In genomic region chr1:119718409-119718808, GRCh38 we compare ENCODE assay signal across 17 cellular contexts. TPM values are rescaled to one million over a fixed set of nuclear protein-coding genes. Genes with fewer than 3 reads are reported as not detected.
DNase-seq lines count a peak whose midpoint lies in the region; ATAC-seq, FAIRE-seq and TF ChIP-seq lines count a peak whose summit lies in the region.
"Had no signal": no experiment of that assay in that cellular context is flagged by ENCODE, and none has a peak within 500 bp of the region (broad histone marks: within the 10 kb centered on the region; RNA-seq: fewer than 3 reads in every experiment).

No MANE protein-coding gene starts in this region.

- H3K4me1 ChIP-seq in DND-41 (ENCODE audit: insufficient read depth, low read length) (peaks cover 42% of the 10 kb centered on the region), PC-9 (replicated peaks; ENCODE audit: insufficient read depth) (peaks cover 35% of the 10 kb centered on the region), pancreas (peaks cover 31 to 70% (median 68%) of the 10 kb centered on the region in 3 donors)

- H3K9me3 Mint-ChIP-seq in HFFc6, result no peaks in the 10 kb centered on the region
- H3K9me3 Mint-ChIP-seq: H9, IgD-negative memory B cell had no signal

- H3F3A ChIP-seq in PC-9 (ENCODE audit: insufficient read depth, low read depth), result 0 out of 2 replicates have a peak, but pooled peaks cover under 1% of the 10 kb centered on the region

- POLR2A ChIA-PET in PC-9 (lab: Charles Lee; ENCODE audit: unreplicated experiment), result no interaction called here

- no peak overlapping the region; the same call in 1 of the 2 replicates for H3K27ac ChIP-seq in DND-41 (ENCODE audit: low read length)
- no peak overlapping the region for H3K27ac ChIP-seq in PC-9
- H3K27ac ChIP-seq in pancreas, result peak overlapping the region in 3 of 4 donors; percentile 13 to 75 (median 58)
- H3K27ac ChIP-seq: A549 had no signal

- no peak overlapping the region for H3K4me3 Mint-ChIP-seq in HFFc6
- H3K4me3 Mint-ChIP-seq: CD4-positive, CD25-positive, alpha-beta regulatory T cell; IgD-negative memory B cell had no signal

- DNase-seq in DND-41 (no peak), PC-9 (no peak), pancreas (no peak), GDM1 (lab: John Stamatoyannopoulos, UW) (no peak), HFFc6 (no peak)
- no peak for DNase-seq in activated CD8-positive, alpha-beta memory T cell treated with anti-CD3 and anti-CD28 coated beads, Interleukin-2, amount 50 U/mL, for 48 hours
- DNase-seq: BE2C; Calu3; CD4-positive, CD25-positive, alpha-beta regulatory T cell; DMS 273 treated with DMSO at 0.1 percent for 48 hours; GOT3; H9 had no signal

- CTCF ChIA-PET in PC-9 (lab: Charles Lee), result no interaction called here

- no peaks in the 10 kb centered on the region for H3K9me2 ChIP-seq in PC-9 (ENCODE audit: insufficient read depth)

- FAIRE-seq in pancreas (lab: Jason Lieb, UNC), result no peak
- FAIRE-seq: A549, GM12892 had no signal

- no peaks in the 10 kb centered on the region; the same call in 1 of the 2 replicates for H3K27me3 Mint-ChIP-seq in HFFc6 (ENCODE audit: insufficient read depth)

- no peak overlapping the region for H3K27ac Mint-ChIP-seq in HFFc6
- H3K27ac Mint-ChIP-seq: CD4-positive, CD25-positive, alpha-beta regulatory T cell; IgD-negative memory B cell had no signal

- H3K9me3 ChIP-seq in DND-41 (ENCODE audit: insufficient read depth, low read length, severe bottlenecking) (no peaks in the 10 kb centered on the region), PC-9 (ENCODE audit: insufficient read depth, low read depth) (no peaks in the 10 kb centered on the region), pancreas (no peaks in the 10 kb centered on the region)
- H3K9me3 ChIP-seq: A549, BE2C had no signal

- no peak overlapping the region for H2AFZ ChIP-seq in DND-41 (ENCODE audit: low read depth, low read length)
- H2AFZ ChIP-seq in PC-9, result no peak overlapping the region

- H4K20me1 ChIP-seq in DND-41 (ENCODE audit: insufficient read depth, low read length), result peaks cover 89% of the 10 kb centered on the region
- peaks cover 91% of the 10 kb centered on the region for H4K20me1 ChIP-seq in PC-9 (ENCODE audit: insufficient read depth)

- H3K79me2 ChIP-seq in DND-41 (ENCODE audit: insufficient read depth, low read length) (peaks cover 95% of the 10 kb centered on the region), PC-9 (ENCODE audit: low read depth) (peaks cover 90% of the 10 kb centered on the region)

- TF ChIP-seq CTCF in DND-41 (IDR thresholded peaks at IDR 0.05; ENCODE audit: borderline replicate concordance, extremely low read depth, low read length, poor library complexity, severe bottlenecking), result no peak
- TF ChIP-seq CTCF in PC-9 (conservative IDR thresholded peaks at IDR 0.05), result no peak
- TF ChIP-seq CTCF in pancreas (IDR thresholded peaks at IDR 0.05), result no peak
- no peak for TF ChIP-seq CTCF in HFFc6 (IDR thresholded peaks at IDR 0.05)

- no peak overlapping the region for H3K4me3 ChIP-seq in DND-41 (ENCODE audit: low read depth in 1 of 2, low read length in 2 of 2)
- H3K4me3 ChIP-seq in PC-9, result no peak overlapping the region
- H3K4me3 ChIP-seq in pancreas, result no peak overlapping the region
- H3K4me3 ChIP-seq: A549 had no signal

- no peaks in the 10 kb centered on the region for H3K36me3 Mint-ChIP-seq in HFFc6 (ENCODE audit: low read depth)
- H3K36me3 Mint-ChIP-seq: CD4-positive, CD25-positive, alpha-beta regulatory T cell had no signal

- ATAC-seq in DND-41 (ENCODE audit: insufficient read depth, low read depth) (no peak), pancreas (no peak)
- ATAC-seq: A549 had no signal

- H3K36me3 ChIP-seq in DND-41 (ENCODE audit: insufficient read depth, low read length) (peaks cover 87% of the 10 kb centered on the region), PC-9 (ENCODE audit: low read depth) (peaks cover 78% of the 10 kb centered on the region), pancreas (peaks cover 0 to 4% (median 0%) of the 10 kb centered on the region in 3 donors)

- H3K27me3 ChIP-seq in DND-41 (ENCODE audit: insufficient read depth, low read length, poor library complexity) (no peaks in the 10 kb centered on the region), PC-9 (ENCODE audit: insufficient read depth, low read depth) (no peaks in the 10 kb centered on the region), pancreas (no peaks in the 10 kb centered on the region)
- H3K27me3 ChIP-seq: BE2C had no signal

- peaks cover 32% of the 10 kb centered on the region for H3K4me1 Mint-ChIP-seq in HFFc6 (ENCODE audit: low read depth)

- H3K9ac ChIP-seq in DND-41 (ENCODE audit: low read depth, low read length), result no peak overlapping the region

- intact Hi-C loops in PC-9 (cut with micrococcal nuclease; ENCODE audit: unreplicated experiment) (no loop called here), pancreas (cut with DNase I) (no loop called here)

- no TSS peak for BruUV-seq in PC-9 (replicated peaks; lab: Mats Ljungman, UMichigan)

- H3K4me2 ChIP-seq in DND-41 (ENCODE audit: insufficient read depth, low read length) (peak overlapping the region; percentile 29), PC-9 (0 out of 2 replicates have a peak overlapping the region, but pooled peaks have one; percentile 1)
- H3K4me2 ChIP-seq: A549 had no signal

RNA-seq across cellular contexts. Expression of gene PHGDH, which starts 6.7 kb away (rescaled TPM):
- 373 and 569 TPM in 2 replicates for total RNA-seq in PC-9 (2021)
- total RNA-seq in pancreas, result 100 to 1,000 TPM in 1 of 6 donors, 10 to 100 TPM in 5; 62.0 to 357 (median 71.8) TPM
- 10 to 100 TPM; 28.2 to 46.2 TPM for polyA plus RNA-seq in pancreas
- 100 to 1,000 TPM in 1 of 6 experiments, 10 to 100 TPM in 5; 56.4 to 109 (median 87.0) TPM for total RNA-seq in HFFc6 (2021; fragmentation: NEBNext Ultra II Directional; extraction: Animal tissue kit (Norgen Biotek cat#: 25700))

RNA-seq across cellular contexts. Expression of gene HMGCS2, which starts 50.3 kb away (rescaled TPM):
- total RNA-seq in PC-9 (2021), result not detected in 2 replicates
- 10 to 100 TPM in 1 of 6 donors, under 1 TPM in 3, not detected in 2; 0.26 to 32.2 (median 0.66) TPM for total RNA-seq in pancreas
- polyA plus RNA-seq in pancreas, result 1 to 10 TPM in 1 of 2 donors, under 1 TPM in 1; 0.23 to 5.0 TPM
- not detected for total RNA-seq in HFFc6 (2021; fragmentation: NEBNext Ultra II Directional; extraction: Animal tissue kit (Norgen Biotek cat#: 25700))
- total RNA-seq: Calu3; CD4-positive, CD25-positive, alpha-beta regulatory T cell; G401; H9 had no signal
- polyA plus RNA-seq: A549; AG04450; CD4-positive, CD25-positive, alpha-beta regulatory T cell; IgD-negative memory B cell had no signal

Comparison
In these comparisons a context has a peak if more than half of its experiments do, and no peak if none do; other contexts are left out.
1. H3K27ac ChIP-seq: peak in pancreas (3 of 4); none in DND-41 (single experiment) and PC-9 (single experiment).